17 cellular contexts compared by ENCODE assay signal in genomic region chr13:102839462-102839861, GRCh38. TPM values are rescaled to one million over a fixed set of nuclear protein-coding genes. Genes with fewer than 3 reads are reported as not detected.
DNase-seq lines count a peak whose midpoint lies in the region; ATAC-seq and TF ChIP-seq lines count a peak whose summit lies in the region.
"Had no signal": no experiment of that assay in that cellular context is flagged by ENCODE, and none has a peak within 500 bp of the region (broad histone marks: within the 10 kb centered on the region; RNA-seq: fewer than 3 reads in every experiment).

No MANE protein-coding gene starts in this region.

- TF ChIP-seq CTCF in cardiac fibroblast (IDR thresholded peaks at IDR 0.05; ENCODE audit: low read depth, low read length) (no peak), ascending aorta (IDR thresholded peaks at IDR 0.05) (no peak), Calu3 (IDR thresholded peaks at IDR 0.05; ENCODE audit: unreplicated experiment) (no peak)

- peak; percentile 44 to 55 for ATAC-seq in left cardiac atrium
- no peak for ATAC-seq in Right ventricle myocardium inferior
- no peak for ATAC-seq in activated T-helper 17 cell treated with anti-CD3 and anti-CD28 coated beads, Interleukin-2, amount 50 U/mL, for 72 hours (replicated peaks)
- no peak for ATAC-seq in GM19463 (IDR thresholded peaks at IDR 0.05; ENCODE audit: unreplicated experiment)

- DNase-seq in left cardiac atrium (no peak), Right ventricle myocardium inferior (ENCODE audit: missing footprints) (no peak), cardiac fibroblast (ENCODE audit: low read depth in 2 of 2) (peak; percentile 18 to 75), kidney tubule cell (ENCODE audit: low spot score) (peak; percentile 2), ascending aorta (ENCODE audit: low spot score in 2 of 2) (no peak), Calu3 (no peak)
- DNase-seq: 8988T; CD4-positive, alpha-beta T cell; DMS79 treated with DMSO at 0.1 percent for 48 hours; GDM1; Kasumi-1; NCI-H1417 treated with DMSO at 0.1 percent for 48 hours; NCI-H2029; NCI-H524; SHP77 treated with DMSO at 0.1 percent for 48 hours had no signal

- no peaks in the 10 kb centered on the region for H3K27me3 Mint-ChIP-seq in activated T-helper 17 cell treated with anti-CD3 and anti-CD28 coated beads, Interleukin-2, amount 50 U/mL, for 72 hours
- H3K27me3 Mint-ChIP-seq in Calu3 (ENCODE audit: unreplicated experiment) = no peaks in the 10 kb centered on the region
- H3K27me3 Mint-ChIP-seq: CD4-positive, alpha-beta T cell had no signal

- no peak overlapping the region for H3K4me3 ChIP-seq in cardiac fibroblast (replicated peaks in 1 of 2; ENCODE audit: low read depth in 2 of 2, low read length in 2 of 2)
- no peak overlapping the region for H3K4me3 ChIP-seq in ascending aorta

- no TSS peak for BruUV-seq in Calu3 (replicated peaks; lab: Mats Ljungman, UMichigan)

- peaks cover 13 to 40% of the 10 kb centered on the region in 2 donors for H3K36me3 ChIP-seq in ascending aorta

- no peaks in the 10 kb centered on the region for H3K27me3 ChIP-seq in ascending aorta

- no peaks in the 10 kb centered on the region for H3K9me3 Mint-ChIP-seq in activated T-helper 17 cell treated with anti-CD3 and anti-CD28 coated beads, Interleukin-2, amount 50 U/mL, for 72 hours
- H3K9me3 Mint-ChIP-seq in Calu3 (ENCODE audit: low read depth, unreplicated experiment) = no peaks in the 10 kb centered on the region
- H3K9me3 Mint-ChIP-seq: CD4-positive, alpha-beta T cell had no signal

- H3K9me3 ChIP-seq in ascending aorta = no peaks in the 10 kb centered on the region

- peaks cover 21% of the 10 kb centered on the region for H3K36me3 Mint-ChIP-seq in activated T-helper 17 cell treated with anti-CD3 and anti-CD28 coated beads, Interleukin-2, amount 50 U/mL, for 72 hours (ENCODE audit: low read depth)
- no peaks in the 10 kb centered on the region for H3K36me3 Mint-ChIP-seq in Calu3 (ENCODE audit: insufficient read depth, unreplicated experiment)

- H3K27ac ChIP-seq in ascending aorta = no peak overlapping the region

- H3K4me1 ChIP-seq in ascending aorta = no peaks in the 10 kb centered on the region

- peaks cover under 1% of the 10 kb centered on the region for H3K4me1 Mint-ChIP-seq in activated T-helper 17 cell treated with anti-CD3 and anti-CD28 coated beads, Interleukin-2, amount 50 U/mL, for 72 hours
- H3K4me1 Mint-ChIP-seq in Calu3 (ENCODE audit: low read depth, unreplicated experiment) = no peaks in the 10 kb centered on the region

- no peak overlapping the region for H3K4me3 Mint-ChIP-seq in activated T-helper 17 cell treated with anti-CD3 and anti-CD28 coated beads, Interleukin-2, amount 50 U/mL, for 72 hours
- H3K4me3 Mint-ChIP-seq in Calu3 (ENCODE audit: low read depth, unreplicated experiment) = no peak overlapping the region
- H3K4me3 Mint-ChIP-seq: CD4-positive, alpha-beta T cell had no signal

- CTCF ChIA-PET in Calu3 (lab: Charles Lee) = no interaction called here

- intact Hi-C loops in left cardiac atrium (cut with DNase I) (no loop called here), Right ventricle myocardium inferior (cut with DNase I) (no loop called here), ascending aorta (cut with DNase I) (no loop called here), Calu3 (cut with micrococcal nuclease; ENCODE audit: unreplicated experiment) (no loop called here)

- H3K27ac Mint-ChIP-seq in activated T-helper 17 cell treated with anti-CD3 and anti-CD28 coated beads, Interleukin-2, amount 50 U/mL, for 72 hours = no peak overlapping the region
- no peak overlapping the region for H3K27ac Mint-ChIP-seq in Calu3 (ENCODE audit: unreplicated experiment)
- H3K27ac Mint-ChIP-seq: CD4-positive, alpha-beta T cell had no signal

RNA-seq across cellular contexts. Expression of gene ERCC5, which starts 6.4 kb away (rescaled TPM):
- 10 to 100 TPM; 27.5 to 30.6 TPM for total RNA-seq in left cardiac atrium
- total RNA-seq in Right ventricle myocardium inferior = 27.3 TPM
- 26.2 TPM for total RNA-seq in ascending aorta
- total RNA-seq in activated T-helper 17 cell treated with anti-CD3 and anti-CD28 coated beads, Interleukin-2, amount 50 U/mL, for 72 hours = 10 to 100 TPM; 65.9 to 95.5 TPM
- 14.7 and 15.6 TPM in 2 replicates for total RNA-seq in Calu3 (2022)

RNA-seq across cellular contexts. Expression of gene BIVM, which starts 40.5 kb away (rescaled TPM):
- total RNA-seq in left cardiac atrium (10 to 100 TPM; 27.7 to 29.1 TPM), Right ventricle myocardium inferior (32.4 TPM), ascending aorta (19.1 TPM), Calu3 (2022) (11.0 and 12.6 TPM in 2 replicates)
- total RNA-seq in activated T-helper 17 cell treated with anti-CD3 and anti-CD28 coated beads, Interleukin-2, amount 50 U/mL, for 72 hours = 10 to 100 TPM; 10.1 to 19.5 TPM

RNA-seq across cellular contexts. Expression of gene POGLUT2, which starts 40.7 kb away (rescaled TPM):
- total RNA-seq in left cardiac atrium (1 to 10 TPM; 4.0 to 4.3 TPM), Right ventricle myocardium inferior (3.2 TPM), ascending aorta (38.0 TPM), Calu3 (2022) (1.9 and 2.3 TPM in 2 replicates)
- 1 to 10 TPM; 2.1 to 5.6 TPM for total RNA-seq in activated T-helper 17 cell treated with anti-CD3 and anti-CD28 coated beads, Interleukin-2, amount 50 U/mL, for 72 hours
- total RNA-seq: CD4-positive, alpha-beta T cell had no signal

Comparison
In these comparisons a context has a peak if more than half of its experiments do, and no peak if none do; other contexts are left out.
1. ATAC-seq: peak in left cardiac atrium (2 of 2); none in Right ventricle myocardium inferior (single experiment), activated T-helper 17 cell treated with anti-CD3 and anti-CD28 coated beads, Interleukin-2, amount 50 U/mL, for 72 hours (single experiment) and GM19463 (single experiment).
2. DNase-seq: peak in cardiac fibroblast (2 of 2) and kidney tubule cell (single experiment); none in left cardiac atrium (single experiment), Right ventricle myocardium inferior (single experiment), ascending aorta (0 of 2) and Calu3 (single experiment).